8 cellular contexts compared by ENCODE assay signal in the genomic region with DNA sequence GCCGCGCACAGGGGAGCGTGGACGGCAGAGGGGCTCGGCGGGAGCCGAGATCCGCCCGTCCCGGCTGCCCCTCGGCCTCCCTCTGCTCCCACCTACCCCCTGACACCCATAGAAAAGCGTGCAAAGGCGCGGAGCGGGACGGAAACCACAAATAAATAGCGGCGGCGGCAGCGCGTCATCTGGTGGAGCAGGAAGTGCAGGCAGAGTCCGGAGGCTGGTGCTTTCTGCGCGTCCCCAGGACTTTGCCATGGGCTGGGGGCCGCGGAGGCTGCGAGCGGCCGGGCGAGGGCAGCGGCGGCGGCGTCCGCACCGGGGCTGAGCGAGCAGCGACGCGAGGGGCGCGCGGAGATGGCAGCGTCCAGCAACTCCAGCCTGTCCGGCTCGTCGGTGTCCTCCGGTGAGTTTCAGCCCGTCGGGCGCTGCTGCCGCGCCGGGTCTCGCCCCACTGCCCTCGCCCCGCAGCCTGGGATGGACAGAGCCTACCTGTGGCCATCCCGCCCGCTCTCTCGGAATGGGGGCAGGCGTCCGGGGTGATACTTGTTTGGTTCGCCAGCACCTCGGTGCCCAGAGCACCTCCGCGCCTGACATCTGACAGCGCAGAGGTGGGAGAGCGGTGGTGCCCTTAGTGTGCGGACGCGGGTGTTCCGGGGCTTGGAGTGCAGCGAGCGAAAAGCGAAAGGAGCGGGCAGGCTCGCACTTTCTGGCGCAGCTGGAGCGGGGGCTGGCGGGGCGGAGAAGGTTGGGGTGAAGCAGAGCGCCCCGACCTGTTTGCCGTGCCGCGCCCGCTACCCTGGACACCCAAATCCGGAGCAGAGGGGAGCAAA. TPM values are rescaled to one million over a fixed set of nuclear protein-coding genes. Genes with fewer than 3 reads are reported as not detected.
DNase-seq lines count a peak whose midpoint lies in the region; ATAC-seq and TF ChIP-seq lines count a peak whose summit lies in the region.

Gene CHN2, plus strand, starts transcription at position 182 of the 824 bp plus-strand sequence.

- peak within 1 kb of the TSS; percentile 84 for H3K4me2 ChIP-seq in neural progenitor cell

- H3K9me3 Mint-ChIP-seq in neural progenitor cell, result no peaks in the 10 kb centered on the region

- H3K27me3 ChIP-seq in neural progenitor cell, result peaks cover 87% of the 10 kb centered on the region
- H3K27me3 ChIP-seq in thyroid gland, result no peaks in the 10 kb centered on the region

- H3K79me2 ChIP-seq in neural progenitor cell (ENCODE audit: low read depth), result no peaks in the 10 kb centered on the region

- H3K9ac ChIP-seq in neural progenitor cell, result no peak within 1 kb of the TSS

- H2AFZ ChIP-seq in neural progenitor cell (replicated peaks), result peak within 1 kb of the TSS; percentile 92

- DNase-seq in C1 segment of cervical spinal cord (lab: John Stamatoyannopoulos, UW) (peak in 13 of 14 donors; percentile 19 to 88 (median 68)), NOMO-1 treated with dmso at 0.1 percent for 144 hours (lab: John Stamatoyannopoulos, UW; ENCODE audit: unreplicated experiment) (peak; percentile 37), activated gamma-delta T cell (lab: John Stamatoyannopoulos, UW) (peak; percentile 51), germinal center (ENCODE audit: low spot score) (peak; percentile 63), neural progenitor cell (ENCODE audit: low spot score) (peak; percentile 84), thyroid gland (peak; percentile 60 to 65)

- H3K4me3 ChIP-seq in neural progenitor cell (peak within 1 kb of the TSS; percentile 72), thyroid gland (replicated peaks in 1 of 3) (peak within 1 kb of the TSS; percentile 56 to 86 (median 66))

- TF ChIP-seq CTCF in neural progenitor cell (IDR thresholded peaks at IDR 0.05), result no peak
- TF ChIP-seq CTCF in thyroid gland (IDR thresholded peaks at IDR 0.05), result peak in 1 of 6 experiments; percentile 12

- TF ChIP-seq POLR2A in thyroid gland (IDR thresholded peaks at IDR 0.05), result peak in 1 of 2 donors; percentile 53
- TF ChIP-seq POLR2A in GM18505 (IDR thresholded peaks at IDR 0.05; ENCODE audit: borderline replicate concordance, extremely low read depth, insufficient read depth, insufficient read length), result no peak

- peaks cover 23% of the 10 kb centered on the region for H3K4me1 Mint-ChIP-seq in neural progenitor cell

- H4K20me1 ChIP-seq in neural progenitor cell (ENCODE audit: low read depth), result peaks cover 13% of the 10 kb centered on the region

- H3K27ac Mint-ChIP-seq in neural progenitor cell, result peak within 1 kb of the TSS; percentile 79

- H3K9me3 ChIP-seq in neural progenitor cell (ENCODE audit: low read depth) (no peaks in the 10 kb centered on the region), thyroid gland (no peaks in the 10 kb centered on the region)

- H3K36me3 ChIP-seq in neural progenitor cell, result no peaks in the 10 kb centered on the region
- no peaks in the 10 kb centered on the region for H3K36me3 ChIP-seq in thyroid gland

- H3K27ac ChIP-seq in neural progenitor cell (no peak within 1 kb of the TSS), thyroid gland (peak within 1 kb of the TSS; percentile 13 to 50 (median 29))

- peak within 1 kb of the TSS; percentile 87 for H3K4me3 Mint-ChIP-seq in neural progenitor cell

- peaks cover 26% of the 10 kb centered on the region for H3K27me3 Mint-ChIP-seq in neural progenitor cell (ENCODE audit: insufficient read depth, low read depth)

- H3F3A ChIP-seq in neural progenitor cell (ENCODE audit: low read depth), result peaks cover 6% of the 10 kb centered on the region

- intact Hi-C loops in thyroid gland (cut with DNase I), result no loop called here

- H3K4me1 ChIP-seq in neural progenitor cell (peaks cover 9% of the 10 kb centered on the region), thyroid gland (peaks cover 10% of the 10 kb centered on the region in 2 donors)

- no peaks in the 10 kb centered on the region for H3K36me3 Mint-ChIP-seq in neural progenitor cell

- ATAC-seq in HG02798 (IDR thresholded peaks at IDR 0.05; ENCODE audit: poor library complexity, unreplicated experiment), result peak; percentile 42
- no peak for ATAC-seq in GM18505 (IDR thresholded peaks at IDR 0.05; ENCODE audit: unreplicated experiment)

- WGBS in thyroid gland, 2 donors, result 0 to 2% methylated on average over 8 to 18 of the region's 88 CpGs

RNA-seq across cellular contexts. Expression of gene CHN2, which starts in this region (rescaled TPM):
- total RNA-seq in neural progenitor cell (ENCODE audit: low replicate concordance), result 6.6 and 7.7 TPM in 2 replicates
- total RNA-seq in thyroid gland, result 10 to 100 TPM; 11.7 to 54.3 (median 41.4) TPM
